In genomic region chr2:106596844-106597243, GRCh38 we compare ENCODE assay signal across 1 cellular context.
TF ChIP-seq lines count a peak whose summit lies in the region.

No MANE protein-coding gene starts in this region.

TF ChIP-seq in HepG2, 621 proteins besides CTCF, POLR2A, EP300 and RAD21:
- TF ChIP-seq ZNF749 (CRISPR knock-in tag; IDR thresholded peaks at IDR 0.05; ENCODE audit: borderline replicate concordance) (no peak), SCMH1 (CRISPR knock-in tag; IDR thresholded peaks at IDR 0.05; ENCODE audit: borderline replicate concordance) (no peak), HNRNPL (IDR thresholded peaks at IDR 0.05; ENCODE audit: low read depth, low read length) (no peak), ZNF839 (CRISPR knock-in tag; IDR thresholded peaks at IDR 0.05; ENCODE audit: borderline replicate concordance) (no peak), TRIM22 (IDR thresholded peaks at IDR 0.05) (no peak), HMGXB4 (CRISPR knock-in tag; IDR thresholded peaks at IDR 0.05; ENCODE audit: borderline replicate concordance in 1 of 2, low read depth in 1 of 2) (no peak), NCOA2 (CRISPR knock-in tag; IDR thresholded peaks at IDR 0.05) (no peak)
TF ChIP-seq in HepG2: peak in this region for 0.
